In the genomic region with DNA sequence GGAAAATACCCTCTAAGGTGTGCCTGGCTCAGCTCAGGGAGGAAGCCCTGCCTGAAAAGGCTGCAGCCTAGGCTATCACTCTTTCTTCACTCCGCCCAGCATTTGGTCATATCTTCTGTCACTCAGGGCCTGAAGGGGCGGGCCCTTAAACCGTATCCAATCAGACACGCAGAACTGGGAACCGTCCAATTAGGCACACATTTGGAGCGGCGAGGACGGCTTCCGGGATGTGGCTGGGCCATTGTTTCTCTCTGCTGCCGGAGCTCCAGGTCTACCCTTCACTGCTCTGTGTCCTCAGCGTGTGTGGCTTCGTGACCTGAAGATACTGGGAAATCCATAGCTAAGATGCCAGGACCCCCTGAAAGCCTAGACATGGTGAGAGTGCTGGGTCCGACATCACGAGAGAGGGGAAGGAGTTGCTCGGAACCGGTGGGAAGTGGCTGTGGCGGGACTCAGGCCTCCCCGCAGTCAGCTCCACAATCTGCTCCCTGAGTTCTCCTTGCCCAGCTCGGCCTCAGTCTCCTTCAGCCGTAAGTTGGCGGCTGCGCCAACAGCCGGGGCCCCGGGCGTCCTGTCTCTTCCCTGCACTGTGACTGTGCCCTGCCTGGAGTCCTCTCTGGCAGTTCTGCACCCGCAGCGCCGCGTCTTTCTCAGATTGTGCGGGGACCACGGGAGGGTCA, we compare ENCODE assay signal across 1 cellular context.
A peak's percentile ranks its signal among the peaks of the same experiment; 100 is the strongest.
TF ChIP-seq lines count a peak whose summit lies in the region.

TSS of gene ZNF493 (plus strand) at position 241 of the 680 bp plus-strand sequence. CDS start at position 346, 105 bp downstream.

TF ChIP-seq in K562, 482 proteins besides CTCF, POLR2A, EP300 and RAD21 (continued from another document and continues in another):
- TF ChIP-seq, protein P1, sequence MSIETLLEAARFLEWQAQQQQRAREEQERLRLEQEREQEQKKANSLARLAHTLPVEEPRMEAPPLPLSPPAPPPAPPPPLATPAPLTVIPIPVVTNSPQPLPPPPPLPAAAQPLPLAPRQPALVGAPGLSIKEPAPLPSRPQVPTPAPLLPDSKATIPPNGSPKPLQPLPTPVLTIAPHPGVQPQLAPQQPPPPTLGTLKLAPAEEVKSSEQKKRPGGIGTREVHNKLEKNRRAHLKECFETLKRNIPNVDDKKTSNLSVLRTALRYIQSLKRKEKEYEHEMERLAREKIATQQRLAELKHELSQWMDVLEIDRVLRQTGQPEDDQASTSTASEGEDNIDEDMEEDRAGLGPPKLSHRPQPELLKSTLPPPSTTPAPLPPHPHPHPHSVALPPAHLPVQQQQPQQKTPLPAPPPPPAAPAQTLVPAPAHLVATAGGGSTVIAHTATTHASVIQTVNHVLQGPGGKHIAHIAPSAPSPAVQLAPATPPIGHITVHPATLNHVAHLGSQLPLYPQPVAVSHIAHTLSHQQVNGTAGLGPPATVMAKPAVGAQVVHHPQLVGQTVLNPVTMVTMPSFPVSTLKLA (conservative IDR thresholded peaks at IDR 0.05) = peak in 1 of 2 experiments; percentile 58; a peak in 2 of 4 replicates
- no peak for TF ChIP-seq TSC22D4 (tag; IDR thresholded peaks at IDR 0.05)
- no peak for TF ChIP-seq EGR1 (conservative IDR thresholded peaks at IDR 0.05)
- TF ChIP-seq RFX5 (IDR thresholded peaks at IDR 0.05; ENCODE audit: low read depth, low read length) = no peak
- no peak for TF ChIP-seq ZBTB17 (CRISPR knock-in tag; IDR thresholded peaks at IDR 0.05)
- TF ChIP-seq ZNF146 (CRISPR knock-in tag; IDR thresholded peaks at IDR 0.05; ENCODE audit: unreplicated experiment) = no peak
- TF ChIP-seq, protein P2, sequence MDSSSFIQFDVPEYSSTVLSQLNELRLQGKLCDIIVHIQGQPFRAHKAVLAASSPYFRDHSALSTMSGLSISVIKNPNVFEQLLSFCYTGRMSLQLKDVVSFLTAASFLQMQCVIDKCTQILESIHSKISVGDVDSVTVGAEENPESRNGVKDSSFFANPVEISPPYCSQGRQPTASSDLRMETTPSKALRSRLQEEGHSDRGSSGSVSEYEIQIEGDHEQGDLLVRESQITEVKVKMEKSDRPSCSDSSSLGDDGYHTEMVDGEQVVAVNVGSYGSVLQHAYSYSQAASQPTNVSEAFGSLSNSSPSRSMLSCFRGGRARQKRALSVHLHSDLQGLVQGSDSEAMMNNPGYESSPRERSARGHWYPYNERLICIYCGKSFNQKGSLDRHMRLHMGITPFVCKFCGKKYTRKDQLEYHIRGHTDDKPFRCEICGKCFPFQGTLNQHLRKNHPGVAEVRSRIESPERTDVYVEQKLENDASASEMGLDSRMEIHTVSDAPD (CRISPR knock-in tag; IDR thresholded peaks at IDR 0.05) = no peak
- no peak for TF ChIP-seq SAFB2 (IDR thresholded peaks at IDR 0.05; ENCODE audit: borderline replicate concordance, low read depth, low read length, severe bottlenecking)
- TF ChIP-seq ZNF212 (CRISPR knock-in tag; IDR thresholded peaks at IDR 0.05) = no peak
- no peak for TF ChIP-seq TOE1 (IDR thresholded peaks at IDR 0.05; ENCODE audit: borderline replicate concordance)
- no peak for TF ChIP-seq TOE1 (CRISPR knock-in tag; IDR thresholded peaks at IDR 0.05; ENCODE audit: borderline replicate concordance, low read depth)
- no peak for TF ChIP-seq SNAPC5 (CRISPR knock-in tag; IDR thresholded peaks at IDR 0.05)
- no peak for TF ChIP-seq FOXP4 (CRISPR knock-in tag; IDR thresholded peaks at IDR 0.05; ENCODE audit: borderline replicate concordance)
- no peak for TF ChIP-seq CLOCK (CRISPR knock-in tag; IDR thresholded peaks at IDR 0.05; ENCODE audit: borderline replicate concordance)
- peak; percentile 81 for TF ChIP-seq PHF20 (IDR thresholded peaks at IDR 0.05; ENCODE audit: partially characterized antibody)
- TF ChIP-seq TGIF2 (CRISPR knock-in tag; IDR thresholded peaks at IDR 0.05) = no peak
- no peak for TF ChIP-seq KDM2B (CRISPR knock-in tag; IDR thresholded peaks at IDR 0.05)
- TF ChIP-seq CEBPB (tag; IDR thresholded peaks at IDR 0.05) = no peak
- TF ChIP-seq XRCC3 (IDR thresholded peaks at IDR 0.05) = no peak
- no peak for TF ChIP-seq ZKSCAN3 (CRISPR knock-in tag; IDR thresholded peaks at IDR 0.05)
- TF ChIP-seq, protein P3, sequence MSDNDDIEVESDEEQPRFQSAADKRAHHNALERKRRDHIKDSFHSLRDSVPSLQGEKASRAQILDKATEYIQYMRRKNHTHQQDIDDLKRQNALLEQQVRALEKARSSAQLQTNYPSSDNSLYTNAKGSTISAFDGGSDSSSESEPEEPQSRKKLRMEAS (CRISPR knock-in tag; IDR thresholded peaks at IDR 0.05) = no peak
- no peak for TF ChIP-seq ZNF512 (tag; IDR thresholded peaks at IDR 0.05)
- TF ChIP-seq U2AF1 (optimal IDR thresholded peaks at IDR 0.05; ENCODE audit: low read depth, low read length) = no peak
- peak; percentile 26 to 55; a peak in 2 of 4 replicates for TF ChIP-seq MLLT1 (IDR thresholded peaks at IDR 0.05)
- TF ChIP-seq ZNF143 (CRISPR knock-in tag; IDR thresholded peaks at IDR 0.05) = no peak
- TF ChIP-seq NFE2L1 (tag; IDR thresholded peaks at IDR 0.05; ENCODE audit: borderline replicate concordance, low read depth) = no peak
- TF ChIP-seq SAFB (IDR thresholded peaks at IDR 0.05; ENCODE audit: borderline replicate concordance, low read depth, low read length) = no peak
- no peak for TF ChIP-seq GTF3C2 (IDR thresholded peaks at IDR 0.05; ENCODE audit: borderline replicate concordance, extremely low read depth, insufficient read length)
- TF ChIP-seq ZNF644 (tag; IDR thresholded peaks at IDR 0.05; ENCODE audit: low read depth) = no peak
- no peak for TF ChIP-seq ZNF121 (CRISPR knock-in tag; conservative IDR thresholded peaks at IDR 0.05)
- TF ChIP-seq, protein P4, sequence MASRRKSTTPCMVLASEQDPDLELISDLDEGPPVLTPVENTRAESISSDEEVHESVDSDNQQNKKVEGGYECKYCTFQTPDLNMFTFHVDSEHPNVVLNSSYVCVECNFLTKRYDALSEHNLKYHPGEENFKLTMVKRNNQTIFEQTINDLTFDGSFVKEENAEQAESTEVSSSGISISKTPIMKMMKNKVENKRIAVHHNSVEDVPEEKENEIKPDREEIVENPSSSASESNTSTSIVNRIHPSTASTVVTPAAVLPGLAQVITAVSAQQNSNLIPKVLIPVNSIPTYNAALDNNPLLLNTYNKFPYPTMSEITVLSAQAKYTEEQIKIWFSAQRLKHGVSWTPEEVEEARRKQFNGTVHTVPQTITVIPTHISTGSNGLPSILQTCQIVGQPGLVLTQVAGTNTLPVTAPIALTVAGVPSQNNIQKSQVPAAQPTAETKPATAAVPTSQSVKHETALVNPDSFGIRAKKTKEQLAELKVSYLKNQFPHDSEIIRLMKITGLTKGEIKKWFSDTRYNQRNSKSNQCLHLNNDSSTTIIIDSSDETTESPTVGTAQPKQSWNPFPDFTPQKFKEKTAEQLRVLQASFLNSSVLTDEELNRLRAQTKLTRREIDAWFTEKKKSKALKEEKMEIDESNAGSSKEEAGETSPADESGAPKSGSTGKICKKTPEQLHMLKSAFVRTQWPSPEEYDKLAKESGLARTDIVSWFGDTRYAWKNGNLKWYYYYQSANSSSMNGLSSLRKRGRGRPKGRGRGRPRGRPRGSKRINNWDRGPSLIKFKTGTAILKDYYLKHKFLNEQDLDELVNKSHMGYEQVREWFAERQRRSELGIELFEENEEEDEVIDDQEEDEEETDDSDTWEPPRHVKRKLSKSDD (conservative IDR thresholded peaks at IDR 0.05; ENCODE audit: low read length) = no peak
- TF ChIP-seq TFAM (CRISPR knock-in tag; conservative IDR thresholded peaks at IDR 0.05) = no peak
- TF ChIP-seq SIN3B (IDR thresholded peaks at IDR 0.05; ENCODE audit: low read depth) = no peak
- TF ChIP-seq BRF1 (IDR thresholded peaks at IDR 0.05; ENCODE audit: borderline replicate concordance, extremely low read depth, insufficient read length) = no peak
- TF ChIP-seq MTA2 (IDR thresholded peaks at IDR 0.05; ENCODE audit: low read depth) = no peak
- TF ChIP-seq CC2D1A (IDR thresholded peaks at IDR 0.05) = 0 out of 2 replicates have a peak, but pooled peaks have one; percentile 43
- TF ChIP-seq HEY1 (CRISPR knock-in tag; IDR thresholded peaks at IDR 0.05; ENCODE audit: borderline replicate concordance) = no peak
- no peak for TF ChIP-seq NFRKB (IDR thresholded peaks at IDR 0.05; ENCODE audit: low read depth)
- no peak for TF ChIP-seq BHLHE40 (IDR thresholded peaks at IDR 0.05; ENCODE audit: low read length)
- TF ChIP-seq CBFA2T2 (conservative IDR thresholded peaks at IDR 0.05) = no peak
- TF ChIP-seq POLR2AphosphoS2 (IDR thresholded peaks at IDR 0.05; ENCODE audit: low read length) = no peak
- TF ChIP-seq SMARCA5 (IDR thresholded peaks at IDR 0.05) = no peak
- TF ChIP-seq ARHGAP35 (IDR thresholded peaks at IDR 0.05; ENCODE audit: partially characterized antibody) = no peak
- no peak for TF ChIP-seq ZNF507 (tag; conservative IDR thresholded peaks at IDR 0.05)
- TF ChIP-seq KHSRP (IDR thresholded peaks at IDR 0.05) = no peak
